9 cellular contexts compared by ENCODE assay signal in genomic region chr13:89282241-89282640, GRCh38.
"Had no signal": no experiment of that assay in that cellular context is flagged by ENCODE, and none has a peak within 500 bp of the region (broad histone marks: within the 10 kb centered on the region; RNA-seq: fewer than 3 reads in every experiment).

No MANE protein-coding gene starts in this region.

- H3K9me3 ChIP-seq: HAP-1 had no signal

- DNase-seq: GM23248, GOT3, H7, H9, HCEC 1CT, HFFc6 had no signal

- H3K36me3 ChIP-seq: HAP-1 had no signal

- H3K4me3 ChIP-seq: GM23248, GM23338, HAP-1 had no signal

- H3K4me2 ChIP-seq: GM23338 had no signal

- H3K27ac ChIP-seq: GM23248 had no signal

- ATAC-seq: GM23338, HCT116 had no signal

- H3K4me1 ChIP-seq: HAP-1 had no signal

- H2AFZ ChIP-seq: GM23248, GM23338 had no signal

- H3K9ac ChIP-seq: GM23248 had no signal
